16 cellular contexts compared by ENCODE assay signal in the genomic region with DNA sequence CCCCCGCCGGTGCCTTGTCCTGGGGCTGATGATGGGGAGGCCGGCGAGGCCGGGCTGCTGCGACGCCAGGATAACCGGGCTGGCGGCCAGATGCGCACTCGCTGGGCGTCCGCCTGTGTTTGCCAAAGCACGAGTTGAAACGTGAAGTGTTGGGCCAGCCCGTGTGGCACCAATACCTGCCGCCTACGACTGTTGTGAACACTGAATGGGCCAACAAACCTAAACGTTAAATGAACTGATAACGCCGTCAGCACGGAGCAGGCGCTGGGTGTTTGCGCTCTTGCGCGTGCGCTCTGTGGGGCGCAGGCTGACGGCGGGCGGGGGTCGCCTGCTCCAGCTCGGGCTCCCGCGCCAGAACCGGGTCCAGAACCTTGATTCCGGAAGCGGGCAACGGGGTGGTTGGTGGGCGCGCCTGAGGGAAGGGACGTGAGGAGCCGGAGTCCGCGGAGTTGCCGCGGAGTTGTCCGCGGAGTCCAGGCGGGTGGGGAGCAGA. TPM values are rescaled to one million over a fixed set of nuclear protein-coding genes. Genes with fewer than 3 reads are reported as not detected.
DNase-seq lines count a peak whose midpoint lies in the region; ATAC-seq and TF ChIP-seq lines count a peak whose summit lies in the region.
"Had no signal": no experiment of that assay in that cellular context is flagged by ENCODE, and none has a peak within 500 bp of the region (broad histone marks: within the 10 kb centered on the region; RNA-seq: fewer than 3 reads in every experiment).

No MANE protein-coding gene starts in this region.

- TF ChIP-seq CTCF in body of pancreas (IDR thresholded peaks at IDR 0.05): no peak

- H3K4me2 ChIP-seq in Karpas-422 (ENCODE audit: low read depth, low read length, poor library complexity, severe bottlenecking): no peak overlapping the region

- WGBS in body of pancreas, 2 donors: 3 to 41% methylated on average over 14 to 49 of the region's 50 CpGs

- peaks cover 4% of the 10 kb centered on the region for H3K4me1 Mint-ChIP-seq in activated T-helper 1 cell treated with anti-CD3 and anti-CD28 coated beads, Interleukin-12 subunit alpha, Interleukin-12 subunit beta, Interleukin-2, Interleukin-4 antibody, amounts not matched to agents 30 ng/mL and 10 ng/mL and 1 ng/mL, durations not matched to agents 14 hours and 24 hours and 36 hours (ENCODE audit: low read depth)

- no peak overlapping the region for H2AFZ ChIP-seq in Karpas-422 (ENCODE audit: low read length)

- H3K9me3 Mint-ChIP-seq in activated T-helper 1 cell treated with anti-CD3 and anti-CD28 coated beads, Interleukin-12 subunit alpha, Interleukin-12 subunit beta, Interleukin-2, Interleukin-4 antibody, amounts not matched to agents 30 ng/mL and 10 ng/mL and 1 ng/mL, durations not matched to agents 14 hours and 24 hours and 36 hours: no peaks in the 10 kb centered on the region
- H3K9me3 Mint-ChIP-seq: activated naive CD4-positive, alpha-beta T cell treated with anti-CD3 and anti-CD28 coated beads, Interleukin-2, amount 50 U/mL, for 24 hours had no signal

- H4K20me1 ChIP-seq in Karpas-422 (ENCODE audit: insufficient read depth, low read depth, low read length): no peaks in the 10 kb centered on the region

- H3K27me3 ChIP-seq in body of pancreas: no peaks in the 10 kb centered on the region
- H3K27me3 ChIP-seq in subcutaneous abdominal adipose tissue (ENCODE audit: control insufficient read depth in 5 of 5, insufficient read depth in 4 of 5, low read length in 5 of 5): peaks cover 26 to 59% (median 42%) of the 10 kb centered on the region in 5 donors
- H3K27me3 ChIP-seq in Karpas-422 (ENCODE audit: low read length): no peaks in the 10 kb centered on the region

- H3K36me3 Mint-ChIP-seq in activated T-helper 1 cell treated with anti-CD3 and anti-CD28 coated beads, Interleukin-12 subunit alpha, Interleukin-12 subunit beta, Interleukin-2, Interleukin-4 antibody, amounts not matched to agents 30 ng/mL and 10 ng/mL and 1 ng/mL, durations not matched to agents 14 hours and 24 hours and 36 hours (ENCODE audit: low read depth): no peaks in the 10 kb centered on the region
- H3K36me3 Mint-ChIP-seq: activated naive CD4-positive, alpha-beta T cell treated with anti-CD3 and anti-CD28 coated beads, Interleukin-2, amount 50 U/mL, for 24 hours had no signal

- H3K27ac Mint-ChIP-seq in activated T-helper 1 cell treated with anti-CD3 and anti-CD28 coated beads, Interleukin-12 subunit alpha, Interleukin-12 subunit beta, Interleukin-2, Interleukin-4 antibody, amounts not matched to agents 30 ng/mL and 10 ng/mL and 1 ng/mL, durations not matched to agents 14 hours and 24 hours and 36 hours: no peak overlapping the region
- H3K27ac Mint-ChIP-seq: activated naive CD4-positive, alpha-beta T cell treated with anti-CD3 and anti-CD28 coated beads, Interleukin-2, amount 50 U/mL, for 24 hours had no signal

- no peaks in the 10 kb centered on the region for H3K9me3 ChIP-seq in body of pancreas
- H3K9me3 ChIP-seq in subcutaneous abdominal adipose tissue (ENCODE audit: control insufficient read depth in 5 of 5, low read length in 5 of 5): peaks cover 2 to 14% (median 10%) of the 10 kb centered on the region in 5 donors
- H3K9me3 ChIP-seq in Karpas-422 (ENCODE audit: low read length): no peaks in the 10 kb centered on the region

- no peaks in the 10 kb centered on the region for H3K9me2 ChIP-seq in Karpas-422 (replicated peaks; ENCODE audit: insufficient read depth, low read length)

- no peaks in the 10 kb centered on the region for H3K79me2 ChIP-seq in Karpas-422 (ENCODE audit: low read length)

- H3K27ac ChIP-seq in body of pancreas (peak overlapping the region in 2 of 4 donors; percentile 26 to 71), subcutaneous abdominal adipose tissue (ENCODE audit: low read depth, low read length) (no peak overlapping the region), Karpas-422 (ENCODE audit: low read length) (no peak overlapping the region)
- H3K27ac ChIP-seq: SK-N-MC, tibial nerve had no signal

- H3K4me3 Mint-ChIP-seq in activated T-helper 1 cell treated with anti-CD3 and anti-CD28 coated beads, Interleukin-12 subunit alpha, Interleukin-12 subunit beta, Interleukin-2, Interleukin-4 antibody, amounts not matched to agents 30 ng/mL and 10 ng/mL and 1 ng/mL, durations not matched to agents 14 hours and 24 hours and 36 hours: no peak overlapping the region

- DNase-seq in NCI-H146 (lab: John Stamatoyannopoulos, UW) (peak; percentile 28), NCI-H146 treated with DMSO at 0.1 percent for 48 hours (lab: John Stamatoyannopoulos, UW; ENCODE audit: unreplicated experiment) (no peak), body of pancreas (peak; percentile 54 to 74 (median 63)), inferior parietal cortex (ENCODE audit: extremely low spot score) (peak; percentile 22), Karpas-422 (no peak)
- no peak for DNase-seq in activated T-helper 1 cell treated with anti-CD3 and anti-CD28 coated beads, Interleukin-12 subunit alpha, Interleukin-12 subunit beta, Interleukin-2, Interleukin-4 antibody, amounts not matched to agents 30 ng/mL and 10 ng/mL and 1 ng/mL, durations not matched to agents 14 hours and 24 hours and 36 hours (ENCODE audit: low spot score)
- DNase-seq: 8988T, islet precursor cell, KBM-7, naive B cell, NCI-H2029 had no signal

- no peak overlapping the region for H3K9ac ChIP-seq in subcutaneous abdominal adipose tissue (ENCODE audit: low read length in 5 of 5)
- H3K9ac ChIP-seq in Karpas-422 (ENCODE audit: low read length): no peak overlapping the region

- intact Hi-C loops in body of pancreas (cut with DNase I): no loop called here
- intact Hi-C loops in activated T-helper 1 cell treated with anti-CD3 and anti-CD28 coated beads, Interleukin-12 subunit alpha, Interleukin-12 subunit beta, Interleukin-2, Interleukin-4 antibody, amounts not matched to agents 30 ng/mL and 10 ng/mL and 1 ng/mL, durations not matched to agents 14 hours and 24 hours and 36 hours (cut with micrococcal nuclease): no loop called here

- peak overlapping the region in 1 of 2 donors; percentile 10 for H3K4me3 ChIP-seq in body of pancreas
- H3K4me3 ChIP-seq in subcutaneous abdominal adipose tissue (ENCODE audit: low read depth in 1 of 5, low read length in 5 of 5): peak overlapping the region in 3 of 5 donors; percentile 41 to 46 (median 44)
- no peak overlapping the region for H3K4me3 ChIP-seq in Karpas-422 (ENCODE audit: low read length)
- H3K4me3 ChIP-seq: SK-N-MC had no signal

- H3K4me1 ChIP-seq in body of pancreas: peaks cover 32% of the 10 kb centered on the region
- H3K4me1 ChIP-seq in subcutaneous abdominal adipose tissue (ENCODE audit: control insufficient read depth in 5 of 5, insufficient read depth in 5 of 5, low read length in 5 of 5): peaks cover 0 to 26% (median 17%) of the 10 kb centered on the region in 5 donors
- no peaks in the 10 kb centered on the region for H3K4me1 ChIP-seq in Karpas-422 (ENCODE audit: low read length)

- H3K36me3 ChIP-seq in body of pancreas (replicated peaks in 1 of 2; ENCODE audit: insufficient read depth in 1 of 2, low read depth in 2 of 2) (no peaks in the 10 kb centered on the region), subcutaneous abdominal adipose tissue (ENCODE audit: control insufficient read depth in 5 of 5, insufficient read depth in 5 of 5, low read length in 5 of 5) (peaks cover 0 to 2% (median 0%) of the 10 kb centered on the region in 5 donors), Karpas-422 (ENCODE audit: insufficient read depth, low read length) (no peaks in the 10 kb centered on the region)
- H3K36me3 ChIP-seq: tibial nerve had no signal

- ATAC-seq in body of pancreas (peak; percentile 74), HG03025 (IDR thresholded peaks at IDR 0.05; ENCODE audit: low FRiP score, unreplicated experiment) (no peak)

- TF ChIP-seq POLR2A in body of pancreas (IDR thresholded peaks at IDR 0.05): peak in 2 of 3 donors; percentile 17 to 30

- H3K27me3 Mint-ChIP-seq in activated T-helper 1 cell treated with anti-CD3 and anti-CD28 coated beads, Interleukin-12 subunit alpha, Interleukin-12 subunit beta, Interleukin-2, Interleukin-4 antibody, amounts not matched to agents 30 ng/mL and 10 ng/mL and 1 ng/mL, durations not matched to agents 14 hours and 24 hours and 36 hours (ENCODE audit: insufficient read depth): peaks cover 54% of the 10 kb centered on the region

RNA-seq across cellular contexts. Expression of a gene that starts 0.7 kb away (rescaled TPM):
- 10 to 100 TPM in 1 of 2 donors, 1 to 10 TPM in 1; 3.9 to 18.1 TPM for total RNA-seq in body of pancreas
- 0.52 TPM in 1 of 2 replicates, not detected in the other for total RNA-seq in activated T-helper 1 cell treated with anti-CD3 and anti-CD28 coated beads, Interleukin-12 subunit alpha, Interleukin-12 subunit beta, Interleukin-2, Interleukin-4 antibody, amounts not matched to agents 30 ng/mL and 10 ng/mL and 1 ng/mL, durations not matched to agents 14 hours and 24 hours and 36 hours
- 0.61 TPM in 1 of 2 replicates, not detected in the other for total RNA-seq in Karpas-422 (2014; rRNA removed; shearing (Covaris generic); ENCODE audit: low replicate concordance)

RNA-seq across cellular contexts. Expression of a gene that starts 37.6 kb away (rescaled TPM):
- 1 to 10 TPM; 1.0 to 2.0 TPM for total RNA-seq in body of pancreas
- total RNA-seq in activated T-helper 1 cell treated with anti-CD3 and anti-CD28 coated beads, Interleukin-12 subunit alpha, Interleukin-12 subunit beta, Interleukin-2, Interleukin-4 antibody, amounts not matched to agents 30 ng/mL and 10 ng/mL and 1 ng/mL, durations not matched to agents 14 hours and 24 hours and 36 hours: 0.24 and 0.34 TPM in 2 replicates
- total RNA-seq in Karpas-422 (2014; rRNA removed; shearing (Covaris generic); ENCODE audit: low replicate concordance): not detected in 2 replicates

Comparison
In these comparisons a context has a peak if more than half of its experiments do, and no peak if none do; other contexts are left out.
1. DNase-seq: peak in NCI-H146 (single experiment), body of pancreas (4 of 4) and inferior parietal cortex (single experiment); none in NCI-H146 treated with DMSO at 0.1 percent for 48 hours (single experiment), activated T-helper 1 cell treated with anti-CD3 and anti-CD28 coated beads, Interleukin-12 subunit alpha, Interleukin-12 subunit beta, Interleukin-2, Interleukin-4 antibody, amounts not matched to agents 30 ng/mL and 10 ng/mL and 1 ng/mL, durations not matched to agents 14 hours and 24 hours and 36 hours (single experiment) and Karpas-422 (single experiment).